10 cellular contexts compared by ENCODE assay signal in the genomic region with DNA sequence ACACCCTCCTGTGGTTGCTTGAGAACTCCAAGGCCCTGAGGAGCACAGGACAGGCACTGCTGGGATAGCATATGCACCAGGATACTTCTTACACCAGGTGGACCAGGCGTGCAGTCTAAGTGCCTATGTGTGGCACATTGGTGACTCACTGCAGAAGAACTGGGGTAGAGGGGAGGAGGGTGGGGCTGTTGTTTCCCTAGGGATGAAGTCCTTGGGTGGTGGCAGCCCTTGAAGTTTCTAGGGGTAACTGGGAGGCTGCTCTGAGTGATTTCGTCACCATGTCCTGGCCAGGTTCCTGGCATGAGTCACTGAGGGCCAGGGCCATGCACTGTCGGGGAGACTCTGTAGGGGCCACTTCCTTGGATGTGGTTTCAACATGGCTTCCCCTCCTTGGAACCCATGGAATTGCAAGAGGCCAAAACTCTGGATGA. TPM values are rescaled to one million over a fixed set of nuclear protein-coding genes. Genes with fewer than 3 reads are reported as not detected.
DNase-seq lines count a peak whose midpoint lies in the region; ATAC-seq and TF ChIP-seq lines count a peak whose summit lies in the region.
"Had no signal": no experiment of that assay in that cellular context is flagged by ENCODE, and none has a peak within 500 bp of the region (broad histone marks: within the 10 kb centered on the region; RNA-seq: fewer than 3 reads in every experiment).

No MANE protein-coding gene starts in this region.

- CTCF ChIA-PET in HCT116 (lab: Charles Lee) = interaction anchor here (0.8 kb wide), 1 partner anchor 48 kb away, joined by 3 read pairs; no protein-coding TSS in a partner anchor

- no peak overlapping the region for H2AFZ ChIP-seq in HCT116 (ENCODE audit: low read depth, low read length, poor library complexity, severe bottlenecking)

- TF ChIP-seq POLR2A in HCT116 (IDR thresholded peaks at IDR 0.05; ENCODE audit: borderline replicate concordance, extremely low read depth, insufficient read depth, insufficient read length) (no peak), gastrocnemius medialis (IDR thresholded peaks at IDR 0.05) (no peak)

- peak; percentile 20; the same call in 1 of the 2 replicates for TF ChIP-seq RAD21 in HCT116 (IDR thresholded peaks at IDR 0.05; ENCODE audit: low read depth)

- peak; percentile 91 for DNase-seq in HCT116 (ENCODE audit: low read depth, low spot score)
- peak; percentile 29 for DNase-seq in adipocyte (ENCODE audit: low read depth)
- DNase-seq in Right ventricle myocardium inferior (ENCODE audit: missing footprints) = no peak
- DNase-seq in gastrocnemius medialis = peak in 1 of 2 donors; percentile 45
- DNase-seq in DMS153 (lab: John Stamatoyannopoulos, UW) = no peak
- no peak for DNase-seq in globus pallidus (ENCODE audit: low spot score)
- DNase-seq: activated naive CD4-positive, alpha-beta T cell treated with anti-CD3 and anti-CD28 coated beads, Interleukin-2, amount 50 U/mL, for 16 hours; KG1 had no signal

- TF ChIP-seq CTCF in HCT116 (IDR thresholded peaks at IDR 0.05 in 2 of 3, conservative IDR thresholded peaks at IDR 0.05 in 1 of 3; ENCODE audit: borderline replicate concordance in 1 of 3, insufficient read depth in 1 of 3, low read depth in 2 of 3, low read length in 2 of 3) = peak in 1 of 3 experiments; percentile 24; a peak in 1 of 6 replicates
- no peak for TF ChIP-seq CTCF in gastrocnemius medialis (IDR thresholded peaks at IDR 0.05 in 4 of 5, conservative IDR thresholded peaks at IDR 0.05 in 1 of 5)

- BruUV-seq in HCT116 (replicated peaks; lab: Mats Ljungman, UMichigan) = no TSS peak

- intact Hi-C loops in HCT116 (cut with micrococcal nuclease) (no loop called here), Right ventricle myocardium inferior (cut with DNase I) (no loop called here), gastrocnemius medialis (cut with DNase I; ENCODE audit: low total_unique reads) (no loop called here)

- peak overlapping the region in 1 of 2 experiments; percentile 15; a peak in 2 of 4 replicates for H3K4me3 ChIP-seq in HCT116 (replicated peaks in 1 of 2; ENCODE audit: low read depth in 1 of 2, low read length in 2 of 2)
- H3K4me3 ChIP-seq in adipocyte (ENCODE audit: low read length) = no peak overlapping the region
- H3K4me3 ChIP-seq in gastrocnemius medialis = no peak overlapping the region

- no peaks in the 10 kb centered on the region for H3K9me2 ChIP-seq in HCT116 (ENCODE audit: insufficient read depth)

- H3K36me3 ChIP-seq in HCT116 (ENCODE audit: control insufficient read depth in 1 of 2, insufficient read depth in 2 of 2, low read length in 2 of 2) (no peaks in the 10 kb centered on the region), adipocyte (ENCODE audit: control insufficient read depth, insufficient read depth, low read length, severe bottlenecking) (peaks cover 14% of the 10 kb centered on the region), gastrocnemius medialis (no peaks in the 10 kb centered on the region)

- H3K4me2 ChIP-seq in HCT116 (ENCODE audit: low read length) = peak overlapping the region; percentile 71

- H3K9me3 ChIP-seq in HCT116 (ENCODE audit: control insufficient read depth in 1 of 2, insufficient read depth in 1 of 2, low read depth in 1 of 2, low read length in 2 of 2) (no peaks in the 10 kb centered on the region), adipocyte (ENCODE audit: control insufficient read depth, low read length) (no peaks in the 10 kb centered on the region), gastrocnemius medialis (no peaks in the 10 kb centered on the region)

- POLR2A ChIA-PET in HCT116 (lab: Charles Lee) = no interaction called here

- in situ Hi-C loops in gastrocnemius medialis (cut with MboI; ENCODE audit: low sequenced_read_pairs in 4 of 4) = no loop called here

- no peaks in the 10 kb centered on the region for H4K20me1 ChIP-seq in HCT116 (ENCODE audit: insufficient read depth)

- H3K27ac ChIP-seq in HCT116 (ENCODE audit: low read depth, low read length) (peak overlapping the region; percentile 44), gastrocnemius medialis (no peak overlapping the region)

- RAD21 ChIA-PET in HCT116 (lab: Charles Lee; ENCODE audit: low non-redundant PET in 1 of 2, low total read pairs in 2 of 2, uncharacterized antibody in 2 of 2, unreplicated experiment in 2 of 2) = no interaction called here

- peak overlapping the region; percentile 46 for H3K9ac ChIP-seq in HCT116 (ENCODE audit: low read length)
- H3K9ac ChIP-seq in adipocyte (ENCODE audit: low read length) = no peak overlapping the region

- ATAC-seq in HCT116 (peak; percentile 91), Right ventricle myocardium inferior (peak; percentile 39), gastrocnemius medialis (peak; percentile 25 to 28), GM18519 (IDR thresholded peaks at IDR 0.05; ENCODE audit: low FRiP score, unreplicated experiment) (no peak), HG02870 (IDR thresholded peaks at IDR 0.05; ENCODE audit: unreplicated experiment) (no peak)

- no peaks in the 10 kb centered on the region for H3K79me2 ChIP-seq in HCT116 (ENCODE audit: insufficient read depth, low read length)

- H3K4me1 ChIP-seq in HCT116 (ENCODE audit: control insufficient read depth in 1 of 2, insufficient read depth in 2 of 2, low read length in 2 of 2) (peaks cover 39 to 65% of the 10 kb centered on the region in 2 experiments), adipocyte (ENCODE audit: control insufficient read depth, insufficient read depth, low read length) (peaks cover 18% of the 10 kb centered on the region), gastrocnemius medialis (peaks cover 0 to 19% of the 10 kb centered on the region in 2 donors)

- H3K27me3 ChIP-seq in HCT116 (ENCODE audit: insufficient read depth, low read length) (no peaks in the 10 kb centered on the region), adipocyte (replicated peaks; ENCODE audit: control insufficient read depth, insufficient read depth, low read length) (no peaks in the 10 kb centered on the region), gastrocnemius medialis (no peaks in the 10 kb centered on the region)

TF ChIP-seq in HCT116, 20 proteins besides CTCF, POLR2A, EP300 and RAD21 (continues in another document):
- TF ChIP-seq SIN3A (IDR thresholded peaks at IDR 0.05; ENCODE audit: low read depth) (no peak; the same call in 1 of the 2 replicates), JUND (IDR thresholded peaks at IDR 0.05) (peak; percentile 93), SP1 (IDR thresholded peaks at IDR 0.05; ENCODE audit: low read depth) (peak; percentile 93), EGR1 (IDR thresholded peaks at IDR 0.05; ENCODE audit: low read depth) (no peak), ZNF274 (IDR thresholded peaks at IDR 0.05; ENCODE audit: low read depth, low read length) (no peak), FOSL1 (IDR thresholded peaks at IDR 0.05; ENCODE audit: low read depth) (peak; percentile 90), EZH2phosphoT487 (IDR thresholded peaks at IDR 0.05; ENCODE audit: borderline replicate concordance) (no peak), YY1 (IDR thresholded peaks at IDR 0.05; ENCODE audit: extremely low read depth, insufficient replicate concordance, low read depth, low read length) (peak; percentile 83), ZFX (IDR thresholded peaks at IDR 0.05) (no peak), CEBPB (IDR thresholded peaks at IDR 0.05; ENCODE audit: low read depth) (peak; percentile 98), TCF7L2 (IDR thresholded peaks at IDR 0.05; ENCODE audit: borderline replicate concordance, extremely low read depth, insufficient read depth, insufficient read length) (peak; percentile 95), POLR2AphosphoS5 (IDR thresholded peaks at IDR 0.05; ENCODE audit: low read depth, low read length) (peak; percentile 60; the same call in 1 of the 2 replicates), ELF1 (IDR thresholded peaks at IDR 0.05; ENCODE audit: borderline replicate concordance, low read depth) (0 out of 2 replicates have a peak, but pooled peaks have one; percentile 30), EZH2 (IDR thresholded peaks at IDR 0.05) (no peak), SRF (IDR thresholded peaks at IDR 0.05; ENCODE audit: low read depth) (peak; percentile 72; the same call in 1 of the 2 replicates)
- TF ChIP-seq, protein P1, sequence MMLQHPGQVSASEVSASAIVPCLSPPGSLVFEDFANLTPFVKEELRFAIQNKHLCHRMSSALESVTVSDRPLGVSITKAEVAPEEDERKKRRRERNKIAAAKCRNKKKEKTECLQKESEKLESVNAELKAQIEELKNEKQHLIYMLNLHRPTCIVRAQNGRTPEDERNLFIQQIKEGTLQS (IDR thresholded peaks at IDR 0.05) = peak; percentile 96
- TF ChIP-seq, protein P2, sequence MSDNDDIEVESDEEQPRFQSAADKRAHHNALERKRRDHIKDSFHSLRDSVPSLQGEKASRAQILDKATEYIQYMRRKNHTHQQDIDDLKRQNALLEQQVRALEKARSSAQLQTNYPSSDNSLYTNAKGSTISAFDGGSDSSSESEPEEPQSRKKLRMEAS (IDR thresholded peaks at IDR 0.05) = peak; percentile 82
- TF ChIP-seq, protein P3, sequence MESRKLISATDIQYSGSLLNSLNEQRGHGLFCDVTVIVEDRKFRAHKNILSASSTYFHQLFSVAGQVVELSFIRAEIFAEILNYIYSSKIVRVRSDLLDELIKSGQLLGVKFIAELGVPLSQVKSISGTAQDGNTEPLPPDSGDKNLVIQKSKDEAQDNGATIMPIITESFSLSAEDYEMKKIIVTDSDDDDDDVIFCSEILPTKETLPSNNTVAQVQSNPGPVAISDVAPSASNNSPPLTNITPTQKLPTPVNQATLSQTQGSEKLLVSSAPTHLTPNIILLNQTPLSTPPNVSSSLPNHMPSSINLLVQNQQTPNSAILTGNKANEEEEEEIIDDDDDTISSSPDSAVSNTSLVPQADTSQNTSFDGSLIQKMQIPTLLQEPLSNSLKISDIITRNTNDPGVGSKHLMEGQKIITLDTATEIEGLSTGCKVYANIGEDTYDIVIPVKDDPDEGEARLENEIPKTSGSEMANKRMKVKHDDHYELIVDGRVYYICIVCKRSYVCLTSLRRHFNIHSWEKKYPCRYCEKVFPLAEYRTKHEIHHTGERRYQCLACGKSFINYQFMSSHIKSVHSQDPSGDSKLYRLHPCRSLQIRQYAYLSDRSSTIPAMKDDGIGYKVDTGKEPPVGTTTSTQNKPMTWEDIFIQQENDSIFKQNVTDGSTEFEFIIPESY (IDR thresholded peaks at IDR 0.05; ENCODE audit: extremely low read depth, insufficient replicate concordance, low read length) = no peak

RNA-seq across cellular contexts. Expression of gene MYZAP, which starts 15.9 kb away (rescaled TPM):
- total RNA-seq in HCT116 (2021; ENCODE audit: unreplicated experiment) = 5.8 TPM
- polyA plus RNA-seq in HCT116 (2012) = 3.9 and 4.8 TPM in 2 replicates
- 869 TPM for total RNA-seq in Right ventricle myocardium inferior
- 1 to 10 TPM; 1.3 to 9.4 (median 1.4) TPM for total RNA-seq in gastrocnemius medialis

Comparison
In these comparisons a context has a peak if more than half of its experiments do, and no peak if none do; other contexts are left out.
1. ATAC-seq: peak in HCT116 (single experiment), Right ventricle myocardium inferior (single experiment) and gastrocnemius medialis (2 of 2); none in GM18519 (single experiment) and HG02870 (single experiment).
2. DNase-seq: peak in HCT116 (single experiment) and adipocyte (single experiment); none in Right ventricle myocardium inferior (single experiment), DMS153 (single experiment) and globus pallidus (single experiment).
3. RNA of gene MYZAP, which starts 15.9 kb away (total RNA-seq): 869 TPM in Right ventricle myocardium inferior (single experiment); 5.8 TPM in HCT116 (single experiment) and 1.3 to 9.4 TPM in gastrocnemius medialis; every median in the first group is over 10 times any median in the second.